Comparison of ENCODE assay signal across 28 cellular contexts in genomic region chr5:3481175-3481574, GRCh38.
"Had no signal": no experiment of that assay in that cellular context is flagged by ENCODE, and none has a peak within 500 bp of the region (broad histone marks: within the 10 kb centered on the region; RNA-seq: fewer than 3 reads in every experiment).

No MANE protein-coding gene starts in this region.

- H3K9me3 ChIP-seq: ascending aorta, breast epithelium, esophagus squamous epithelium had no signal

- H3K36me3 Mint-ChIP-seq: activated naive CD4-positive, alpha-beta T cell treated with anti-CD3 and anti-CD28 coated beads, Interleukin-2, amount 10 ng/mL, durations not matched to agents 7 days and 5 days; activated naive CD4-positive, alpha-beta T cell treated with anti-CD3 and anti-CD28 coated beads, Interleukin-2, amount 50 U/mL, for 72 hours; activated naive CD8-positive, alpha-beta T cell treated with anti-CD3 and anti-CD28 coated beads, Interleukin-2, amount 10 ng/mL, durations not matched to agents 7 days and 5 days; brain had no signal

- H3K27me3 Mint-ChIP-seq: activated CD4-positive, alpha-beta memory T cell treated with anti-CD3 and anti-CD28 coated beads, Interleukin-2, amount 10 ng/mL, durations not matched to agents 7 days and 5 days; activated CD4-positive, alpha-beta T cell treated with anti-CD3 and anti-CD28 coated beads, Interleukin-2, amount 10 ng/mL, durations not matched to agents 7 days and 5 days; activated naive CD4-positive, alpha-beta T cell treated with anti-CD3 and anti-CD28 coated beads, Interleukin-2, amount 10 ng/mL, durations not matched to agents 7 days and 5 days; activated naive CD8-positive, alpha-beta T cell treated with anti-CD3 and anti-CD28 coated beads, Interleukin-2, amount 10 ng/mL, durations not matched to agents 7 days and 5 days; activated T-cell treated with anti-CD3 and anti-CD28 coated beads, Interleukin-2, amount 50 U/mL, for 24 hours; central memory CD8-positive, alpha-beta T cell; effector memory CD8-positive, alpha-beta T cell had no signal

- H3K9me3 Mint-ChIP-seq: brain had no signal

- H3K4me3 Mint-ChIP-seq: activated CD4-positive, alpha-beta memory T cell treated with anti-CD3 and anti-CD28 coated beads, Interleukin-2, amount 10 ng/mL, durations not matched to agents 7 days and 5 days; activated CD4-positive, alpha-beta T cell treated with anti-CD3 and anti-CD28 coated beads, Interleukin-2, amount 10 ng/mL, durations not matched to agents 7 days and 5 days; activated naive CD4-positive, alpha-beta T cell treated with anti-CD3 and anti-CD28 coated beads, Interleukin-2, amount 10 ng/mL, durations not matched to agents 7 days and 5 days; activated naive CD8-positive, alpha-beta T cell treated with anti-CD3 and anti-CD28 coated beads, Interleukin-2, amount 10 ng/mL, durations not matched to agents 7 days and 5 days; activated T-cell treated with anti-CD3 and anti-CD28 coated beads, Interleukin-2, amount 50 U/mL, for 24 hours; activated T-cell treated with anti-CD3 and anti-CD28 coated beads, Interleukin-2, amount 50 U/mL, for 72 hours; brain; central memory CD8-positive, alpha-beta T cell; effector memory CD8-positive, alpha-beta T cell had no signal

- H3K4me1 ChIP-seq: ascending aorta, breast epithelium, esophagus squamous epithelium had no signal

- H3K4me1 Mint-ChIP-seq: activated CD4-positive, alpha-beta memory T cell treated with anti-CD3 and anti-CD28 coated beads, Interleukin-2, amount 10 ng/mL, durations not matched to agents 7 days and 5 days; activated CD4-positive, alpha-beta T cell treated with anti-CD3 and anti-CD28 coated beads, Interleukin-2, amount 10 ng/mL, durations not matched to agents 7 days and 5 days; activated naive CD4-positive, alpha-beta T cell treated with anti-CD3 and anti-CD28 coated beads, Interleukin-2, amount 10 ng/mL, durations not matched to agents 7 days and 5 days; activated naive CD8-positive, alpha-beta T cell treated with anti-CD3 and anti-CD28 coated beads, Interleukin-2, amount 10 ng/mL, durations not matched to agents 7 days and 5 days; central memory CD8-positive, alpha-beta T cell had no signal

- H3K4me3 ChIP-seq: ascending aorta, breast epithelium, cardiac muscle cell, coronary artery, esophagus squamous epithelium had no signal

- H3K36me3 ChIP-seq: ascending aorta, breast epithelium, cardiac muscle cell, esophagus squamous epithelium had no signal

- H3K27ac ChIP-seq: ascending aorta, breast epithelium, cardiac muscle cell, coronary artery, epithelial cell of prostate, esophagus squamous epithelium had no signal

- ATAC-seq: activated naive CD4-positive, alpha-beta T cell treated with anti-CD3 and anti-CD28 coated beads, Interleukin-2, amount 50 U/mL, for 72 hours; activated T-cell treated with anti-CD3 and anti-CD28 coated beads, Interleukin-2, amount 50 U/mL, for 72 hours; effector memory CD8-positive, alpha-beta T cell had no signal

- H3K27ac Mint-ChIP-seq: activated CD4-positive, alpha-beta memory T cell treated with anti-CD3 and anti-CD28 coated beads, Interleukin-2, amount 10 ng/mL, durations not matched to agents 7 days and 5 days; activated CD4-positive, alpha-beta T cell treated with anti-CD3 and anti-CD28 coated beads, Interleukin-2, amount 10 ng/mL, durations not matched to agents 7 days and 5 days; activated naive CD4-positive, alpha-beta T cell treated with anti-CD3 and anti-CD28 coated beads, Interleukin-2, amount 10 ng/mL, durations not matched to agents 7 days and 5 days; activated naive CD4-positive, alpha-beta T cell treated with anti-CD3 and anti-CD28 coated beads, Interleukin-2, amount 50 U/mL, for 72 hours; activated naive CD8-positive, alpha-beta T cell treated with anti-CD3 and anti-CD28 coated beads, Interleukin-2, amount 10 ng/mL, durations not matched to agents 7 days and 5 days; activated T-cell treated with anti-CD3 and anti-CD28 coated beads, Interleukin-2, amount 50 U/mL, for 24 hours; activated T-cell treated with anti-CD3 and anti-CD28 coated beads, Interleukin-2, amount 50 U/mL, for 72 hours; brain; effector memory CD8-positive, alpha-beta T cell had no signal

- DNase-seq: activated CD4-positive, alpha-beta memory T cell treated with anti-CD3 and anti-CD28 coated beads, Interleukin-2, amount 10 ng/mL, durations not matched to agents 7 days and 5 days; activated CD4-positive, alpha-beta T cell treated with anti-CD3 and anti-CD28 coated beads for 1 hour; activated CD4-positive, alpha-beta T cell treated with anti-CD3 and anti-CD28 coated beads for 4 hours; activated CD4-positive, alpha-beta T cell treated with anti-CD3 and anti-CD28 coated beads, Interleukin-2, amount 10 ng/mL, durations not matched to agents 7 days and 5 days; activated CD4-positive, alpha-beta T cell treated with anti-CD3 and anti-CD28 coated beads, Interleukin-2, amount 50 U/mL, for 4 hours; activated CD8-positive, alpha-beta memory T cell treated with anti-CD3 and anti-CD28 coated beads, Interleukin-2, amount 50 U/mL, for 48 hours; activated gamma-delta T cell; activated naive CD4-positive, alpha-beta T cell; activated naive CD4-positive, alpha-beta T cell treated with anti-CD3 and anti-CD28 coated beads, Interleukin-2, amount 10 ng/mL, durations not matched to agents 7 days and 5 days; activated naive CD8-positive, alpha-beta T cell treated with anti-CD3 and anti-CD28 coated beads, Interleukin-2, amount 10 ng/mL, durations not matched to agents 7 days and 5 days; activated T-cell treated with anti-CD3 and anti-CD28 coated beads for 4 hours; activated T-cell treated with anti-CD3 and anti-CD28 coated beads, Interleukin-2, amount 50 U/mL, for 24 hours; activated T-cell treated with anti-CD3 and anti-CD28 coated beads, Interleukin-2, amount 50 U/mL, for 72 hours; dermis blood vessel endothelial cell; effector CD4-positive, alpha-beta T cell; effector memory CD8-positive, alpha-beta T cell; esophagus squamous epithelium; foreskin melanocyte; head of caudate nucleus; T-helper 2 cell had no signal

- H3K27me3 ChIP-seq: ascending aorta, breast epithelium, cardiac muscle cell, esophagus squamous epithelium had no signal
